ENCODE assay signal across 10 cellular contexts in genomic region chr17:66900126-66901010, GRCh38.
DNase-seq lines count a peak whose midpoint lies in the region; ATAC-seq and TF ChIP-seq lines count a peak whose summit lies in the region.
"Had no signal": no experiment of that assay in that cellular context is flagged by ENCODE, and none has a peak within 500 bp of the region (broad histone marks: within the 10 kb centered on the region; RNA-seq: fewer than 3 reads in every experiment).

No MANE protein-coding gene starts in this region.

- CTCF ChIA-PET in HEK293 (lab: Yijun Ruan, JAX) = interaction anchor here (0.6 to 3.4 kb wide), 20 partner anchors 8 to 410 kb away, joined by 3 to 22 read pairs (median 4); no protein-coding TSS in a partner anchor

- 65 to 72% (median 70%) methylated on average over 9 of the region's 9 CpGs for WGBS in stomach, 5 donors

- H3K4me3 ChIP-seq in HEK293 (ENCODE audit: low read depth, low read length) (no peak overlapping the region), kidney epithelial cell (ENCODE audit: low read depth, low read length) (no peak overlapping the region), stomach (no peak overlapping the region)
- H3K4me3 ChIP-seq: lung had no signal

- no peak for TF ChIP-seq EP300 in stomach (IDR thresholded peaks at IDR 0.05)

- no peaks in the 10 kb centered on the region for H3K9me3 ChIP-seq in HEK293 (ENCODE audit: control insufficient read depth, insufficient read depth, low read depth, low read length)
- H3K9me3 ChIP-seq in stomach = no peaks in the 10 kb centered on the region

- H3K4me1 ChIP-seq in HEK293 (ENCODE audit: control insufficient read depth, insufficient read depth, low read length) (no peaks in the 10 kb centered on the region; the same call in 1 of the 2 replicates), stomach (peaks cover 8 to 15% (median 11%) of the 10 kb centered on the region in 4 donors)

- ATAC-seq in HG03342 (IDR thresholded peaks at IDR 0.05; ENCODE audit: unreplicated experiment) = no peak
- no peak for ATAC-seq in GM21367 (IDR thresholded peaks at IDR 0.05; ENCODE audit: unreplicated experiment)

- TF ChIP-seq CTCF in AG09319 (IDR thresholded peaks at IDR 0.05; ENCODE audit: low read depth, low read length) (peak; percentile 19; the same call in 1 of the 2 replicates), HEK293 (tag by site-specific recombination; IDR thresholded peaks at IDR 0.05) (peak; percentile 29; the same call in 1 of the 2 replicates), VCaP (conservative IDR thresholded peaks at IDR 0.05) (peak; percentile 70), kidney epithelial cell (IDR thresholded peaks at IDR 0.05; ENCODE audit: insufficient read depth, low read length, poor library complexity, severe bottlenecking) (peak; percentile 24), stomach (IDR thresholded peaks at IDR 0.05) (peak in 1 of 7 experiments; percentile 13)

- no peaks in the 10 kb centered on the region for H3K36me3 ChIP-seq in HEK293 (ENCODE audit: control insufficient read depth in 2 of 2, insufficient read depth in 1 of 2, low read length in 2 of 2)
- H3K36me3 ChIP-seq in kidney epithelial cell (ENCODE audit: control insufficient read depth, insufficient read depth, low read length) = no peaks in the 10 kb centered on the region
- no peaks in the 10 kb centered on the region for H3K36me3 ChIP-seq in stomach

- DNase-seq in AG09319 (ENCODE audit: extremely low read depth, low read depth) (no peak), kidney epithelial cell (ENCODE audit: low read depth) (no peak), NCI-H226 (no peak), stomach (no peak)
- DNase-seq: MV-4-11 had no signal

- POLR2A ChIA-PET in HEK293 (lab: Yijun Ruan, JAX) = no interaction called here

- H3K27ac ChIP-seq in HEK293 (ENCODE audit: extremely low read depth, low read depth, low read length) (no peak overlapping the region), VCaP (peak overlapping the region; percentile 47), stomach (no peak overlapping the region)

- H3K27me3 ChIP-seq in kidney epithelial cell (ENCODE audit: control insufficient read depth, insufficient read depth, low read length) (peaks cover 12% of the 10 kb centered on the region), stomach (no peaks in the 10 kb centered on the region)

- no peak for TF ChIP-seq POLR2A in stomach (IDR thresholded peaks at IDR 0.05)

- intact Hi-C loops in stomach (cut with DNase I; ENCODE audit: low total_unique reads) = loop anchor here (5.0 kb wide), 1 partner anchor 183 kb away; no protein-coding TSS in a partner anchor

TF ChIP-seq in HEK293, 187 proteins besides CTCF, POLR2A, EP300 and RAD21:
- peak; percentile 34; the same call in 1 of the 2 replicates for TF ChIP-seq ZNF654 (tag by site-specific recombination; IDR thresholded peaks at IDR 0.05; ENCODE audit: low read depth)
- no peak for TF ChIP-seq SP3 (tag by site-specific recombination; IDR thresholded peaks at IDR 0.05)
